In the genomic region with DNA sequence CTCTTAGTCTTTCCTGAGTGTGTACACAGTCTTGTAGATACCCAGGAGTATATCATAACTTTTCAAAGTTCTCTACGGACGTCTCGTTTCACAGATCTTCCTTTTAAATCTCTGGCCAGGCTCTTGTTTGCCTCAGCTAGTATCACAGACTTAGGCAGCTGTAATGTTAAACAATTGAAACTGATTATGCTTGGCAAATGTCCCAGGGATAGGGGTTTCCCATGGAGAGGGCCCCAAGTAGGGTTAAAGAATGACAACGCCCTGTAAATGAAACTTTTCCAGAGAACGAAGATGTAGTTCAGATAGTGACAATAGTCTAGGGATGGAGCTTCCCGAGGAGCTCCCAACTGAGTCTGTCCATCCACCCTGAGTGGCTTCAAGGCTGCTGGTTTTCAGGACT, we compare ENCODE assay signal across 1 cellular context.
TF ChIP-seq lines count a peak whose summit lies in the region.

No MANE protein-coding gene starts in this region.

TF ChIP-seq in H1, 55 proteins besides CTCF, POLR2A, EP300 and RAD21:
- TF ChIP-seq HDAC6 (IDR thresholded peaks at IDR 0.05; ENCODE audit: low read depth, low read length) (no peak), RFX5 (IDR thresholded peaks at IDR 0.05; ENCODE audit: borderline replicate concordance, low read depth, low read length) (no peak), EGR1 (IDR thresholded peaks at IDR 0.05; ENCODE audit: borderline replicate concordance, low read depth, low read length) (no peak), KDM4A (IDR thresholded peaks at IDR 0.05; ENCODE audit: low read depth, low read length, severe bottlenecking) (no peak), TAF1 (IDR thresholded peaks at IDR 0.05; ENCODE audit: low read depth, low read length) (no peak), TCF12 (IDR thresholded peaks at IDR 0.05; ENCODE audit: low read depth, low read length) (no peak)
